ENCODE assay signal across 9 cellular contexts in genomic region chr3:113287111-113287817, GRCh38.
A peak's percentile ranks its signal among the peaks of the same experiment; 100 is the strongest.
DNase-seq lines count a peak whose midpoint lies in the region; ATAC-seq and TF ChIP-seq lines count a peak whose summit lies in the region.
"Had no signal": no experiment of that assay in that cellular context is flagged by ENCODE, and none has a peak within 500 bp of the region (broad histone marks: within the 10 kb centered on the region; RNA-seq: fewer than 3 reads in every experiment).

No MANE protein-coding gene starts in this region.

- no peaks in the 10 kb centered on the region for H4K20me1 ChIP-seq in GM23248 (ENCODE audit: insufficient read depth)

- peak; percentile 88 for DNase-seq in GM23248
- no peak for DNase-seq in T-helper 17 cell
- DNase-seq in fibroblast of villous mesenchyme (ENCODE audit: low read depth), result peak; percentile 78
- no peak for DNase-seq in naive thymus-derived CD4-positive, alpha-beta T cell
- no peak for DNase-seq in NCI-H2107 treated with DMSO at 0.1 percent for 48 hours (lab: John Stamatoyannopoulos, UW; ENCODE audit: unreplicated experiment)
- DNase-seq in COLO668 (lab: John Stamatoyannopoulos, UW; ENCODE audit: unreplicated experiment), result no peak

- peak overlapping the region; percentile 6 for H3K27ac Mint-ChIP-seq in T-helper 17 cell
- no peak overlapping the region for H3K27ac Mint-ChIP-seq in naive thymus-derived CD4-positive, alpha-beta T cell
- H3K27ac Mint-ChIP-seq: activated CD4-positive, alpha-beta T cell treated with anti-CD3 and anti-CD28 coated beads, Interleukin-2, amount 10 ng/mL, durations not matched to agents 7 days and 5 days had no signal

- no peaks in the 10 kb centered on the region for H3K9me3 Mint-ChIP-seq in naive thymus-derived CD4-positive, alpha-beta T cell
- H3K9me3 Mint-ChIP-seq: activated CD4-positive, alpha-beta T cell treated with anti-CD3 and anti-CD28 coated beads, Interleukin-2, amount 10 ng/mL, durations not matched to agents 7 days and 5 days had no signal

- peaks cover 20% of the 10 kb centered on the region for H3F3A ChIP-seq in GM23248 (ENCODE audit: insufficient read depth)

- H2AFZ ChIP-seq in GM23248, result 0 out of 2 replicates have a peak overlapping the region, but pooled peaks have one; percentile 35

- CTCF ChIA-PET in naive thymus-derived CD4-positive, alpha-beta T cell (lab: Charles Lee), result interaction anchor here (0.6 to 3.5 kb wide), 8 partner anchors 235 to 705 kb away, joined by 3 to 31 read pairs (median 6); no protein-coding TSS in a partner anchor

- no peaks in the 10 kb centered on the region for H3K9me2 ChIP-seq in GM23248 (ENCODE audit: insufficient read depth)

- peak overlapping the region; percentile 52 for H3K4me2 ChIP-seq in GM23248 (ENCODE audit: unreplicated experiment)

- H3K27ac ChIP-seq in GM23248, result peak overlapping the region; percentile 88
- peak overlapping the region in 14 of 21 experiments; percentile 8 to 77 (median 48) for H3K27ac ChIP-seq in skin epidermis
- no peak overlapping the region for H3K27ac ChIP-seq in naive thymus-derived CD4-positive, alpha-beta T cell (ENCODE audit: low read depth, low read length)

- intact Hi-C loops in naive thymus-derived CD4-positive, alpha-beta T cell (cut with micrococcal nuclease), result loop anchor here (2.0 to 10.0 kb wide), 3 partner anchors 552 to 995 kb away; partner anchors contain the start of gene SLC9C1 (in 1 of the 2)

- in situ Hi-C loops in GM23248 (cut with MboI), result loop anchor here (10.0 kb wide), 1 partner anchor 232 kb away; no protein-coding TSS in a partner anchor

- H3K79me2 ChIP-seq in GM23248 (ENCODE audit: insufficient read depth), result no peaks in the 10 kb centered on the region

- WGBS in GM23248 (ENCODE audit: low coverage in 1 of 2, low lambda C conversion rate in 2 of 2, missing lambda C conversion rate in 2 of 2), 2 experiments, result 21 to 24% methylated on average over 10 of the region's 10 CpGs

- POLR2A ChIA-PET in naive thymus-derived CD4-positive, alpha-beta T cell (lab: Charles Lee), result no interaction called here

- H3K27me3 ChIP-seq in GM23248 (replicated peaks; ENCODE audit: insufficient read depth), result no peaks in the 10 kb centered on the region
- H3K27me3 ChIP-seq in naive thymus-derived CD4-positive, alpha-beta T cell (ENCODE audit: control insufficient read depth in 2 of 2, insufficient read depth in 2 of 2, low read length in 2 of 2), result no peaks in the 10 kb centered on the region

- peaks cover 24% of the 10 kb centered on the region for H3K4me1 ChIP-seq in GM23248 (ENCODE audit: insufficient read depth)
- H3K4me1 ChIP-seq in naive thymus-derived CD4-positive, alpha-beta T cell (ENCODE audit: control insufficient read depth in 2 of 2, insufficient read depth in 2 of 2, low read length in 2 of 2), result no peaks in the 10 kb centered on the region

- ATAC-seq in T-helper 17 cell (no peak), GM21717 (IDR thresholded peaks at IDR 0.05; ENCODE audit: unreplicated experiment) (no peak)
- no peak for ATAC-seq in naive thymus-derived CD4-positive, alpha-beta T cell

- H3K9me3 ChIP-seq in GM23248 (ENCODE audit: low read depth) (no peaks in the 10 kb centered on the region), T-helper 17 cell (ENCODE audit: control insufficient read depth, low read length, poor library complexity, severe bottlenecking) (no peaks in the 10 kb centered on the region)
- H3K9me3 ChIP-seq in naive thymus-derived CD4-positive, alpha-beta T cell (ENCODE audit: control insufficient read depth in 2 of 3, low read length in 3 of 3), result no peaks in the 10 kb centered on the region

- H3K9ac ChIP-seq in GM23248, result peak overlapping the region; percentile 67

- TF ChIP-seq CTCF in fibroblast of villous mesenchyme (IDR thresholded peaks at IDR 0.05; ENCODE audit: insufficient read depth, low read depth, low read length), result no peak

- peaks cover 5% of the 10 kb centered on the region for H3K4me1 Mint-ChIP-seq in T-helper 17 cell
- H3K4me1 Mint-ChIP-seq in naive thymus-derived CD4-positive, alpha-beta T cell, result peaks cover 0 to 4% (median 0%) of the 10 kb centered on the region in 7 donors
- H3K4me1 Mint-ChIP-seq: activated CD4-positive, alpha-beta T cell treated with anti-CD3 and anti-CD28 coated beads, Interleukin-2, amount 10 ng/mL, durations not matched to agents 7 days and 5 days had no signal

- no peaks in the 10 kb centered on the region for H3K36me3 Mint-ChIP-seq in T-helper 17 cell (ENCODE audit: low read depth)
- no peaks in the 10 kb centered on the region for H3K36me3 Mint-ChIP-seq in naive thymus-derived CD4-positive, alpha-beta T cell

- H3K36me3 ChIP-seq in GM23248 (ENCODE audit: low read depth), result no peaks in the 10 kb centered on the region
- no peaks in the 10 kb centered on the region for H3K36me3 ChIP-seq in naive thymus-derived CD4-positive, alpha-beta T cell (ENCODE audit: control insufficient read depth in 2 of 3, insufficient read depth in 3 of 3, low read length in 3 of 3)

- peaks cover 12% of the 10 kb centered on the region for H3K27me3 Mint-ChIP-seq in T-helper 17 cell
- H3K27me3 Mint-ChIP-seq in naive thymus-derived CD4-positive, alpha-beta T cell, result no peaks in the 10 kb centered on the region
- H3K27me3 Mint-ChIP-seq: activated CD4-positive, alpha-beta T cell treated with anti-CD3 and anti-CD28 coated beads, Interleukin-2, amount 10 ng/mL, durations not matched to agents 7 days and 5 days had no signal

- no peak overlapping the region for H3K4me3 ChIP-seq in GM23248
- no peak overlapping the region for H3K4me3 ChIP-seq in fibroblast of villous mesenchyme (ENCODE audit: low read depth, low read length)
- H3K4me3 ChIP-seq in skin epidermis, result no peak overlapping the region
- no peak overlapping the region for H3K4me3 ChIP-seq in naive thymus-derived CD4-positive, alpha-beta T cell (ENCODE audit: low read length)

- H3K4me3 Mint-ChIP-seq in T-helper 17 cell, result no peak overlapping the region
- H3K4me3 Mint-ChIP-seq in naive thymus-derived CD4-positive, alpha-beta T cell, result no peak overlapping the region
- H3K4me3 Mint-ChIP-seq: activated CD4-positive, alpha-beta T cell treated with anti-CD3 and anti-CD28 coated beads, Interleukin-2, amount 10 ng/mL, durations not matched to agents 7 days and 5 days had no signal

Comparison
In these comparisons a context has a peak if more than half of its experiments do, and no peak if none do; other contexts are left out.
1. DNase-seq: peak in GM23248 (single experiment) and fibroblast of villous mesenchyme (single experiment); none in T-helper 17 cell (0 of 3), naive thymus-derived CD4-positive, alpha-beta T cell (0 of 9), NCI-H2107 treated with DMSO at 0.1 percent for 48 hours (single experiment) and COLO668 (single experiment).